Comparison of ENCODE assay signal across 1 cellular context in genomic region chr10:99869581-99869980, GRCh38.
TF ChIP-seq lines count a peak whose summit lies in the region.

No MANE protein-coding gene starts in this region.

TF ChIP-seq in SK-N-SH, 30 proteins besides CTCF, POLR2A, EP300 and RAD21:
- TF ChIP-seq YY1 (IDR thresholded peaks at IDR 0.05; ENCODE audit: low read depth) (no peak), JUND (IDR thresholded peaks at IDR 0.05) (no peak), POLR2AphosphoS5 (IDR thresholded peaks at IDR 0.05; ENCODE audit: low read depth, low read length) (no peak), CHD2 (IDR thresholded peaks at IDR 0.05; ENCODE audit: low read length, partially characterized antibody) (no peak), GABPA (IDR thresholded peaks at IDR 0.05; ENCODE audit: low read depth) (no peak), RCOR1 (IDR thresholded peaks at IDR 0.05; ENCODE audit: low read length) (no peak), FOXJ3 (CRISPR knock-in tag; IDR thresholded peaks at IDR 0.05) (no peak), FOXM1 (IDR thresholded peaks at IDR 0.05; ENCODE audit: low read depth) (no peak), SIN3A (IDR thresholded peaks at IDR 0.05; ENCODE audit: borderline replicate concordance, low read depth, low read length) (no peak), TEAD4 (IDR thresholded peaks at IDR 0.05; ENCODE audit: borderline replicate concordance, insufficient read depth) (no peak), MXI1 (IDR thresholded peaks at IDR 0.05; ENCODE audit: low read depth, low read length) (no peak), RFX5 (IDR thresholded peaks at IDR 0.05; ENCODE audit: low read length) (no peak), TCF12 (IDR thresholded peaks at IDR 0.05) (no peak), ELF1 (IDR thresholded peaks at IDR 0.05) (no peak), FOSL2 (IDR thresholded peaks at IDR 0.05; ENCODE audit: borderline replicate concordance, low read depth) (no peak)
